In the genomic region with DNA sequence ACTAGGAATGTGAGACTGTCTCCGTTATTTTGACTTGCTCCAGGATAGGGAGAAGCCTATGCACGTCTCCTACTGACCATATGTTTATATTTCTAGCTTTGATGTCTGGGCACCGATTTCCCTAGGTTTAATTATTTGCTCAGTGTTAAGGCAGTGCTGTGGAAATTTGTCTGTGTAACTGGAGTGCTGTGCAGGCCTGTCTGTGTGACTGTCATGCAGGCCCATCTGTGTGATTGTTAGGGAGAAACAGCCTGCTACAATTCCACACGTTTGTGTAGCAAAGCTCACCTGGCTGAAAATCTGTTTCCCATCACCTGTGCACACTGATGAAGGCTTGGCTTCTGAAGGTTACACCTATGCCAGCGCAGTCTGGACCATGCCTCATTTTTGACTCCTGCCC, we compare ENCODE assay signal across 33 cellular contexts. TPM values are rescaled to one million over a fixed set of nuclear protein-coding genes. Genes with fewer than 3 reads are reported as not detected.
DNase-seq lines count a peak whose midpoint lies in the region; ATAC-seq and TF ChIP-seq lines count a peak whose summit lies in the region.
"Had no signal": no experiment of that assay in that cellular context is flagged by ENCODE, and none has a peak within 500 bp of the region (broad histone marks: within the 10 kb centered on the region; RNA-seq: fewer than 3 reads in every experiment).

No MANE protein-coding gene starts in this region.

- no peak for TF ChIP-seq CTCF in endodermal cell (conservative IDR thresholded peaks at IDR 0.05)
- no peak for TF ChIP-seq CTCF in neural crest cell (conservative IDR thresholded peaks at IDR 0.05)

- H3K4me3 ChIP-seq in endodermal cell (ENCODE audit: low read length): no peak overlapping the region
- H3K4me3 ChIP-seq: adrenal gland, dorsolateral prefrontal cortex, left lung, MG63 had no signal

- peak overlapping the region; percentile 7 for H3K27ac Mint-ChIP-seq in endodermal cell
- peak overlapping the region; percentile 37 for H3K27ac Mint-ChIP-seq in neural crest cell (ENCODE audit: unreplicated experiment)
- H3K27ac Mint-ChIP-seq: activated CD8-positive, alpha-beta T cell treated with anti-CD3 and anti-CD28 coated beads for 36 hours; activated T-helper 17 cell treated with anti-CD3 and anti-CD28 coated beads, Interleukin-2, amount 50 U/mL, for 72 hours; stimulated activated effector memory CD8-positive, alpha-beta T cell treated with anti-CD3 and anti-CD28 coated beads, Interleukin-12 subunit alpha, Interleukin-12 subunit beta, amount 100 ng/mL, for 72 hours; type B pancreatic cell had no signal

- no peaks in the 10 kb centered on the region for H3K4me1 Mint-ChIP-seq in endodermal cell
- H3K4me1 Mint-ChIP-seq in neural crest cell: no peaks in the 10 kb centered on the region

- H3K27me3 Mint-ChIP-seq in endodermal cell (ENCODE audit: insufficient read depth) (no peaks in the 10 kb centered on the region), neural crest cell (ENCODE audit: low read depth) (no peaks in the 10 kb centered on the region)
- H3K27me3 Mint-ChIP-seq: activated CD8-positive, alpha-beta T cell treated with anti-CD3 and anti-CD28 coated beads for 36 hours; activated naive CD4-positive, alpha-beta T cell treated with anti-CD3 and anti-CD28 coated beads, Interleukin-2, amount 10 ng/mL, durations not matched to agents 7 days and 5 days; activated T-helper 17 cell treated with anti-CD3 and anti-CD28 coated beads, Interleukin-2, amount 50 U/mL, for 72 hours; type B pancreatic cell had no signal

- ATAC-seq in HG02678 (IDR thresholded peaks at IDR 0.05; ENCODE audit: unreplicated experiment) (no peak), HG03280 (IDR thresholded peaks at IDR 0.05; ENCODE audit: unreplicated experiment) (no peak)
- ATAC-seq: activated CD8-positive, alpha-beta T cell treated with anti-CD3 and anti-CD28 coated beads for 36 hours; activated T-helper 17 cell treated with anti-CD3 and anti-CD28 coated beads, Interleukin-2, amount 50 U/mL, for 72 hours; left lung; PC-3; Right ventricle myocardium inferior; stimulated activated effector memory CD8-positive, alpha-beta T cell treated with anti-CD3 and anti-CD28 coated beads, Interleukin-12 subunit alpha, Interleukin-12 subunit beta, amount 100 ng/mL, for 72 hours had no signal

- H3K9me3 ChIP-seq in endodermal cell (ENCODE audit: control insufficient read depth, low read length): no peaks in the 10 kb centered on the region
- H3K9me3 ChIP-seq: adrenal gland, left lung, MG63, SK-N-SH had no signal

- no peak overlapping the region for H3K4me3 Mint-ChIP-seq in endodermal cell
- no peak overlapping the region for H3K4me3 Mint-ChIP-seq in neural crest cell
- H3K4me3 Mint-ChIP-seq: activated CD8-positive, alpha-beta T cell treated with anti-CD3 and anti-CD28 coated beads for 36 hours; activated naive CD4-positive, alpha-beta T cell treated with anti-CD3 and anti-CD28 coated beads, Interleukin-2, amount 10 ng/mL, durations not matched to agents 7 days and 5 days; activated T-helper 17 cell treated with anti-CD3 and anti-CD28 coated beads, Interleukin-2, amount 50 U/mL, for 72 hours; immature natural killer cell; stimulated activated effector memory CD8-positive, alpha-beta T cell treated with anti-CD3 and anti-CD28 coated beads, Interleukin-12 subunit alpha, Interleukin-12 subunit beta, amount 100 ng/mL, for 72 hours; T-helper 1 cell treated with Interleukin-12 subunit alpha and Interleukin-12 subunit beta and Interleukin-4 antibody, amounts not matched to agents 30 μg/mL and 1 μg/mL, for 36 hours; type B pancreatic cell had no signal

- no peaks in the 10 kb centered on the region for H3K4me1 ChIP-seq in endodermal cell (ENCODE audit: control insufficient read depth, insufficient read depth, low read length)
- H3K4me1 ChIP-seq: left lung had no signal

- H3K9me3 Mint-ChIP-seq in endodermal cell: no peaks in the 10 kb centered on the region
- no peaks in the 10 kb centered on the region for H3K9me3 Mint-ChIP-seq in neural crest cell
- H3K9me3 Mint-ChIP-seq: activated CD8-positive, alpha-beta T cell treated with anti-CD3 and anti-CD28 coated beads for 36 hours; activated naive CD4-positive, alpha-beta T cell treated with anti-CD3 and anti-CD28 coated beads, Interleukin-2, amount 10 ng/mL, durations not matched to agents 7 days and 5 days; activated T-helper 17 cell treated with anti-CD3 and anti-CD28 coated beads, Interleukin-2, amount 50 U/mL, for 72 hours; immature natural killer cell; stimulated activated effector memory CD8-positive, alpha-beta T cell treated with anti-CD3 and anti-CD28 coated beads, Interleukin-12 subunit alpha, Interleukin-12 subunit beta, amount 100 ng/mL, for 72 hours; T-helper 1 cell treated with Interleukin-12 subunit alpha and Interleukin-12 subunit beta and Interleukin-4 antibody, amounts not matched to agents 30 μg/mL and 1 μg/mL, for 36 hours; type B pancreatic cell had no signal

- H3K27me3 ChIP-seq in endodermal cell (ENCODE audit: control insufficient read depth, insufficient read depth, low read length, poor library complexity, severe bottlenecking): no peaks in the 10 kb centered on the region
- H3K27me3 ChIP-seq: adrenal gland, dorsolateral prefrontal cortex, left lung, MG63 had no signal

- H3K36me3 ChIP-seq in endodermal cell (ENCODE audit: control insufficient read depth, insufficient read depth, low read length): peaks cover 65% of the 10 kb centered on the region
- H3K36me3 ChIP-seq: adrenal gland, left lung had no signal

- no peak overlapping the region for H3K9ac ChIP-seq in endodermal cell (ENCODE audit: extremely low read depth, low read length, poor library complexity, severe bottlenecking)
- H3K9ac ChIP-seq: KMS-11, SK-N-SH had no signal

- no peak overlapping the region for H3K27ac ChIP-seq in endodermal cell (ENCODE audit: low read depth, low read length)
- H3K27ac ChIP-seq: adrenal gland, KMS-11, left lung had no signal

- 82 to 91% methylated on average over 5 of the region's 5 CpGs for WGBS in endodermal cell (ENCODE audit: insufficient coverage in 1 of 2, insufficient read length in 1 of 2), 2 experiments

- DNase-seq in NCI-H1694 treated with DMSO at 0.1 percent for 48 hours (lab: John Stamatoyannopoulos, UW): peak; percentile 19
- DNase-seq in NCI-H1694 (lab: John Stamatoyannopoulos, UW): no peak
- peak; percentile 75 for DNase-seq in G401 (ENCODE audit: low spot score)
- DNase-seq in endodermal cell: no peak
- no peak for DNase-seq in neural crest cell (ENCODE audit: low read depth, low spot score)
- DNase-seq in superior temporal gyrus (ENCODE audit: extremely low spot score): no peak
- DNase-seq: 8988T; activated CD4-positive, alpha-beta T cell treated with anti-CD3 and anti-CD28 coated beads for 1 hour; activated CD8-positive, alpha-beta memory T cell treated with anti-CD3 and anti-CD28 coated beads, Interleukin-2, amount 50 U/mL, for 48 hours; activated CD8-positive, alpha-beta T cell treated with anti-CD3 and anti-CD28 coated beads for 36 hours; activated naive CD4-positive, alpha-beta T cell treated with anti-CD3 and anti-CD28 coated beads, Interleukin-2, amount 10 ng/mL, durations not matched to agents 7 days and 5 days; adrenal gland; dorsolateral prefrontal cortex; EL; immature natural killer cell; left lung; MG63; NCI-H1105 treated with DMSO at 0.1 percent for 48 hours; NCI-H2081; NCI-H226; NCI-H526 treated with DMSO at 0.1 percent for 48 hours; NK-92 treated with Interleukin-12 subunit alpha and Interleukin-12 subunit beta, amount 100 ng/mL, for 24 hours; PC-3; SK-N-SH; stimulated activated CD4-positive, alpha-beta T cell treated with anti-CD3 and anti-CD28 coated beads, Interleukin-4, amount 100 ng/mL, for 4 hours had no signal

- in situ Hi-C loops in G401 (cut with HindIII; ENCODE audit: low sequenced_read_pairs): no loop called here

- H3K36me3 Mint-ChIP-seq in endodermal cell (ENCODE audit: low read depth) (peaks cover 60% of the 10 kb centered on the region), neural crest cell (ENCODE audit: low read depth) (no peaks in the 10 kb centered on the region)
- H3K36me3 Mint-ChIP-seq: activated naive CD4-positive, alpha-beta T cell treated with anti-CD3 and anti-CD28 coated beads, Interleukin-2, amount 10 ng/mL, durations not matched to agents 7 days and 5 days; stimulated activated effector memory CD8-positive, alpha-beta T cell treated with anti-CD3 and anti-CD28 coated beads, Interleukin-12 subunit alpha, Interleukin-12 subunit beta, amount 100 ng/mL, for 72 hours; type B pancreatic cell had no signal

RNA-seq across cellular contexts. Expression of gene HSPA8, which starts 29.6 kb away (rescaled TPM):
- total RNA-seq in G401 (2014; rRNA removed; shearing (Covaris generic)): 2,144 and 3,148 TPM in 2 replicates
- total RNA-seq in endodermal cell: 1,000 to 10,000 TPM; 1,572 to 1,940 TPM
- polyA plus RNA-seq in endodermal cell (2013, experiment 1 of 2): 1,263 TPM
- polyA plus RNA-seq in endodermal cell (2013, experiment 2 of 2): 1,225 TPM
- total RNA-seq in neural crest cell: 1,559 and 1,580 TPM in 2 replicates

Comparison
In these comparisons a context has a peak if more than half of its experiments do, and no peak if none do; other contexts are left out.
1. DNase-seq: peak in NCI-H1694 treated with DMSO at 0.1 percent for 48 hours (single experiment) and G401 (single experiment); none in NCI-H1694 (single experiment), endodermal cell (single experiment), neural crest cell (single experiment) and superior temporal gyrus (single experiment).